In the genomic region with DNA sequence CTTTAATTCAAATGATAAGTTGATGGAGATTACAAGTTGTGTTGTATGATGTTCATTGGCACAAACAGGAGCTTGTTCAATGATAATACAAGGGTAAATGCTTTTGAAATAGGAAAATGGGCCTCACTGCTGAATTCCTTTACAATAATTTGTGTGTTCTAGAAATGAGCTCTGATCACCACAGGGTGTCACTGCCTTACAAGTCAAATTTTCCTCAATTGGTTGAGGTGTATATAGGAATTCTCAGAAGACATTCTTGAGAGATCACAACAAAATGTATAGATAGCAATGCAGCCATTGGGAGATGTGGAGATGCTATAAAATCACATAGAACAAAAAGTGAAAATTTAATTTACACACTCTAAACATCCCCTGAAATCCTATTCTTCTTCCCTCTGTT, we compare ENCODE assay signal across 1 cellular context.
TF ChIP-seq lines count a peak whose summit lies in the region.

No MANE protein-coding gene starts in this region.

TF ChIP-seq in HepG2, 621 proteins besides CTCF, POLR2A, EP300 and RAD21 (continued from another document):
- TF ChIP-seq ZHX2 (IDR thresholded peaks at IDR 0.05; ENCODE audit: low read depth), result no peak
- TF ChIP-seq ZHX2 (CRISPR knock-in tag; IDR thresholded peaks at IDR 0.05; ENCODE audit: borderline replicate concordance), result no peak
- TF ChIP-seq NFAT5 (CRISPR knock-in tag; IDR thresholded peaks at IDR 0.05), result no peak
- TF ChIP-seq STAG1 (CRISPR knock-in tag; IDR thresholded peaks at IDR 0.05), result peak; percentile 65
- no peak for TF ChIP-seq SP4 (CRISPR knock-in tag; IDR thresholded peaks at IDR 0.05)
- TF ChIP-seq ZNF274 (CRISPR knock-in tag; IDR thresholded peaks at IDR 0.05), result no peak
- TF ChIP-seq NFE2L2 (IDR thresholded peaks at IDR 0.05; ENCODE audit: low read length), result no peak
- peak; percentile 56; the same call in 1 of the 2 replicates for TF ChIP-seq SMC3 (IDR thresholded peaks at IDR 0.05; ENCODE audit: low read length)
- no peak for TF ChIP-seq FOXK2 (IDR thresholded peaks at IDR 0.05)
- no peak for TF ChIP-seq DMTF1 (CRISPR knock-in tag; IDR thresholded peaks at IDR 0.05)
- no peak for TF ChIP-seq SKIL (CRISPR knock-in tag; IDR thresholded peaks at IDR 0.05; ENCODE audit: borderline replicate concordance)
- TF ChIP-seq NR0B2 (CRISPR knock-in tag; IDR thresholded peaks at IDR 0.05), result no peak
- TF ChIP-seq GRHL1 (CRISPR knock-in tag; conservative IDR thresholded peaks at IDR 0.05), result no peak
- TF ChIP-seq ZNF781 (CRISPR knock-in tag; IDR thresholded peaks at IDR 0.05; ENCODE audit: borderline replicate concordance, not compliant biosample characterization), result no peak
